In genomic region chr2:188369365-188369764, GRCh38 we compare ENCODE assay signal across 8 cellular contexts.
DNase-seq lines count a peak whose midpoint lies in the region; ATAC-seq and TF ChIP-seq lines count a peak whose summit lies in the region.

No MANE protein-coding gene starts in this region.

- intact Hi-C loops in left ventricle myocardium superior (cut with micrococcal nuclease) = no loop called here
- intact Hi-C loops in stomach (cut with DNase I; ENCODE audit: low total_unique reads) = no loop called here

- no peaks in the 10 kb centered on the region for H3K9me3 ChIP-seq in WERI-Rb-1 (ENCODE audit: severe bottlenecking)
- no peaks in the 10 kb centered on the region for H3K9me3 ChIP-seq in stomach

- no peaks in the 10 kb centered on the region for H3K9me3 Mint-ChIP-seq in stimulated activated naive CD8-positive, alpha-beta T cell treated with anti-CD3 and anti-CD28 coated beads, Interleukin-15, amount 100 ng/mL, for 72 hours

- TF ChIP-seq CTCF in WERI-Rb-1 (IDR thresholded peaks at IDR 0.05; ENCODE audit: low read depth, low read length) = peak; percentile 84
- TF ChIP-seq CTCF in stomach (IDR thresholded peaks at IDR 0.05) = peak in 5 of 7 experiments; percentile 20 to 57 (median 43)

- no peak overlapping the region for H3K27ac ChIP-seq in WERI-Rb-1
- H3K27ac ChIP-seq in stomach = no peak overlapping the region

- no peak for DNase-seq in stimulated activated naive CD8-positive, alpha-beta T cell treated with anti-CD3 and anti-CD28 coated beads, Interleukin-15, amount 100 ng/mL, for 72 hours
- DNase-seq in stimulated activated naive CD8-positive, alpha-beta T cell treated with anti-CD3 and anti-CD28 coated beads, Interleukin-15, Interleukin-2, amounts not matched to agents 100 U/mL and 50 U/mL, for 24 hours = no peak
- DNase-seq in HCEC 1CT = peak; percentile 69
- peak; percentile 82 to 94 for DNase-seq in Kasumi-1 (lab: John Stamatoyannopoulos, UW)
- peak; percentile 53 for DNase-seq in WERI-Rb-1
- no peak for DNase-seq in left ventricle myocardium superior
- DNase-seq in stomach = peak; percentile 31
- no peak for DNase-seq in mesenteric fat pad (ENCODE audit: low spot score)

- no peak overlapping the region for H3K4me3 ChIP-seq in WERI-Rb-1 (ENCODE audit: low read depth, low read length)
- no peak overlapping the region for H3K4me3 ChIP-seq in stomach

- no peaks in the 10 kb centered on the region for H3K4me1 Mint-ChIP-seq in stimulated activated naive CD8-positive, alpha-beta T cell treated with anti-CD3 and anti-CD28 coated beads, Interleukin-15, amount 100 ng/mL, for 72 hours

- no peak for TF ChIP-seq EP300 in stomach (IDR thresholded peaks at IDR 0.05)

- H3K36me3 ChIP-seq in WERI-Rb-1 (no peaks in the 10 kb centered on the region), stomach (no peaks in the 10 kb centered on the region)

- no peak overlapping the region for H3K27ac Mint-ChIP-seq in stimulated activated naive CD8-positive, alpha-beta T cell treated with anti-CD3 and anti-CD28 coated beads, Interleukin-15, amount 100 ng/mL, for 72 hours

- ATAC-seq in stimulated activated naive CD8-positive, alpha-beta T cell treated with anti-CD3 and anti-CD28 coated beads, Interleukin-15, amount 100 ng/mL, for 72 hours = peak; percentile 65
- no peak for ATAC-seq in stimulated activated naive CD8-positive, alpha-beta T cell treated with anti-CD3 and anti-CD28 coated beads, Interleukin-15, Interleukin-2, amounts not matched to agents 100 U/mL and 50 U/mL, for 24 hours
- peak; percentile 68 for ATAC-seq in left ventricle myocardium superior

- 27 to 37% (median 32%) methylated on average over 3 of the region's 3 CpGs for WGBS in stomach, 5 donors

- no peak overlapping the region for H3K4me3 Mint-ChIP-seq in stimulated activated naive CD8-positive, alpha-beta T cell treated with anti-CD3 and anti-CD28 coated beads, Interleukin-15, amount 100 ng/mL, for 72 hours

- no peaks in the 10 kb centered on the region for H3K27me3 ChIP-seq in WERI-Rb-1 (ENCODE audit: insufficient read depth, low read depth, severe bottlenecking)
- H3K27me3 ChIP-seq in stomach = no peaks in the 10 kb centered on the region

- peaks cover 0 to 14% (median 1%) of the 10 kb centered on the region in 4 donors for H3K4me1 ChIP-seq in stomach

- H3K27me3 Mint-ChIP-seq in stimulated activated naive CD8-positive, alpha-beta T cell treated with anti-CD3 and anti-CD28 coated beads, Interleukin-15, amount 100 ng/mL, for 72 hours = peaks cover 11% of the 10 kb centered on the region

- TF ChIP-seq POLR2A in stomach (IDR thresholded peaks at IDR 0.05) = no peak

Comparison
In these comparisons a context has a peak if more than half of its experiments do, and no peak if none do; other contexts are left out.
1. DNase-seq: peak in HCEC 1CT (single experiment), Kasumi-1 (2 of 2), WERI-Rb-1 (single experiment) and stomach (single experiment); none in stimulated activated naive CD8-positive, alpha-beta T cell treated with anti-CD3 and anti-CD28 coated beads, Interleukin-15, amount 100 ng/mL, for 72 hours (0 of 2), stimulated activated naive CD8-positive, alpha-beta T cell treated with anti-CD3 and anti-CD28 coated beads, Interleukin-15, Interleukin-2, amounts not matched to agents 100 U/mL and 50 U/mL, for 24 hours (single experiment), left ventricle myocardium superior (single experiment) and mesenteric fat pad (single experiment).